26 cellular contexts compared by ENCODE assay signal in the genomic region with DNA sequence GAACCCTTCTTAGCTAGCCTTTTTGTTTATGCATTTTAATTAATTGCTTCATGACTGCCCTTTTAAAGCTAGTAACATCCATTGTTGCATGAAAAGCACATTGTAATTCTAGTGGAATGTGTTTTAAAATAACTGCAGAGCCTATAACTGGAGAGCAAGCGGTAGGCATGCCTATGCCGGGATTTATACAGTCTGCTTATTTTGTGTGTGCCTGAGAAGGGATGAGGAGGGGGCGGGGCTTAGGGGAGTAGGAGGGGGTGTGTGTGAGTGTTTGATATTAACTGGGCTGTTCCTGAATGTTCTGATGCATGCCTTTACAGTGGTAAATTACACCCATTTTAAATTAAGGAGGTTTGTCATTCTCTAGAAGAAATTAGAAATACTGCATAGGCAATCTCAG.
DNase-seq lines count a peak whose midpoint lies in the region; ATAC-seq and TF ChIP-seq lines count a peak whose summit lies in the region.
"Had no signal": no experiment of that assay in that cellular context is flagged by ENCODE, and none has a peak within 500 bp of the region (broad histone marks: within the 10 kb centered on the region; RNA-seq: fewer than 3 reads in every experiment).

No MANE protein-coding gene starts in this region.

- H3K4me1 ChIP-seq in HCT116 (ENCODE audit: control insufficient read depth in 1 of 2, insufficient read depth in 2 of 2, low read length in 2 of 2) = no peaks in the 10 kb centered on the region
- no peaks in the 10 kb centered on the region for H3K4me1 ChIP-seq in hepatocyte (ENCODE audit: insufficient read depth)
- H3K4me1 ChIP-seq: prostate gland had no signal

- CTCF ChIA-PET in HCT116 (lab: Charles Lee) = no interaction called here

- BruUV-seq in HCT116 (replicated peaks; lab: Mats Ljungman, UMichigan) = no TSS peak

- DNase-seq in AG08395 (ENCODE audit: low spot score) = peak; percentile 14
- no peak for DNase-seq in HCT116 (ENCODE audit: low read depth, low spot score)
- no peak for DNase-seq in endothelial cell (ENCODE audit: low spot score)
- DNase-seq in mesothelial cell of epicardium (ENCODE audit: low spot score in 2 of 2, unreplicated experiment in 2 of 2) = no peak
- no peak for DNase-seq in hepatocyte (ENCODE audit: low spot score)
- no peak for DNase-seq in activated CD4-positive, alpha-beta T cell treated with anti-CD3 and anti-CD28 coated beads, Interleukin-2, amount 50 U/mL, for 48 hours
- DNase-seq: activated CD8-positive, alpha-beta T cell treated with anti-CD3 and anti-CD28 coated beads, Interleukin-2, amount 10 ng/mL, durations not matched to agents 7 days and 5 days; activated T-cell treated with anti-CD3 and anti-CD28 coated beads, Interleukin-2, amount 50 U/mL, for 4 hours; CD4-positive, alpha-beta memory T cell; DMS79; GOT3; Kasumi-1; left cardiac atrium; midbrain; NCI-H1092; NCI-H526; SHP77; small intestine; stimulated activated CD4-positive, alpha-beta T cell treated with anti-CD3 and anti-CD28 coated beads, Interleukin-4, amount 100 ng/mL, for 1 hour; T-helper 17 cell had no signal

- H3K27me3 Mint-ChIP-seq in endothelial cell (ENCODE audit: unreplicated experiment) (peaks cover 9% of the 10 kb centered on the region), mesothelial cell of epicardium (ENCODE audit: low read depth) (no peaks in the 10 kb centered on the region)
- peaks cover 21% of the 10 kb centered on the region for H3K27me3 Mint-ChIP-seq in stimulated activated memory B cell treated with anti-CD40 and anti-IgM and Interleukin-4, amounts not matched to agents 10 μg/mL and 1 μg/mL and 100 μg/mL, for 72 hours
- H3K27me3 Mint-ChIP-seq: activated naive CD4-positive, alpha-beta T cell treated with anti-CD3 and anti-CD28 coated beads, Interleukin-2, amount 50 U/mL, for 24 hours; CD4-positive, alpha-beta memory T cell; T-helper 17 cell had no signal

- no peak overlapping the region for H3K27ac Mint-ChIP-seq in endothelial cell (ENCODE audit: unreplicated experiment)
- H3K27ac Mint-ChIP-seq in mesothelial cell of epicardium = peak overlapping the region; percentile 9
- no peak overlapping the region for H3K27ac Mint-ChIP-seq in stimulated activated memory B cell treated with anti-CD40 and anti-IgM and Interleukin-4, amounts not matched to agents 10 μg/mL and 1 μg/mL and 100 μg/mL, for 72 hours
- H3K27ac Mint-ChIP-seq: activated CD8-positive, alpha-beta T cell treated with anti-CD3 and anti-CD28 coated beads, Interleukin-2, amount 10 ng/mL, durations not matched to agents 7 days and 5 days; activated naive CD4-positive, alpha-beta T cell treated with anti-CD3 and anti-CD28 coated beads, Interleukin-2, amount 50 U/mL, for 24 hours; CD4-positive, alpha-beta memory T cell; T-helper 17 cell had no signal

- POLR2A ChIA-PET in HCT116 (lab: Charles Lee) = no interaction called here

- H3K4me3 Mint-ChIP-seq in endothelial cell (ENCODE audit: unreplicated experiment) = peak overlapping the region; percentile 29
- no peak overlapping the region for H3K4me3 Mint-ChIP-seq in mesothelial cell of epicardium
- no peak overlapping the region for H3K4me3 Mint-ChIP-seq in stimulated activated memory B cell treated with anti-CD40 and anti-IgM and Interleukin-4, amounts not matched to agents 10 μg/mL and 1 μg/mL and 100 μg/mL, for 72 hours
- H3K4me3 Mint-ChIP-seq: activated CD8-positive, alpha-beta T cell treated with anti-CD3 and anti-CD28 coated beads, Interleukin-2, amount 10 ng/mL, durations not matched to agents 7 days and 5 days; activated naive CD4-positive, alpha-beta T cell treated with anti-CD3 and anti-CD28 coated beads, Interleukin-2, amount 50 U/mL, for 24 hours; activated T-cell treated with anti-CD3 and anti-CD28 coated beads, Interleukin-2, amount 50 U/mL, for 4 hours; CD4-positive, alpha-beta memory T cell; neural crest cell; T-helper 17 cell had no signal

- H2AFZ ChIP-seq in HCT116 (ENCODE audit: low read depth, low read length, poor library complexity, severe bottlenecking) (no peak overlapping the region), hepatocyte (no peak overlapping the region)

- H3K36me3 ChIP-seq in HCT116 (ENCODE audit: control insufficient read depth in 1 of 2, insufficient read depth in 2 of 2, low read length in 2 of 2) (peaks cover 73 to 78% of the 10 kb centered on the region in 2 experiments), hepatocyte (replicated peaks; ENCODE audit: insufficient read depth, low read depth) (no peaks in the 10 kb centered on the region)
- H3K36me3 ChIP-seq: prostate gland had no signal

- RAD21 ChIA-PET in HCT116 (lab: Charles Lee; ENCODE audit: low non-redundant PET in 1 of 2, low total read pairs in 2 of 2, uncharacterized antibody in 2 of 2, unreplicated experiment in 2 of 2) = no interaction called here

- H3K4me3 ChIP-seq in HCT116 (replicated peaks in 1 of 2; ENCODE audit: low read depth in 1 of 2, low read length in 2 of 2) (no peak overlapping the region), hepatocyte (no peak overlapping the region)
- H3K4me3 ChIP-seq: prostate gland had no signal

- H3K9me3 Mint-ChIP-seq in endothelial cell (ENCODE audit: unreplicated experiment) = no peaks in the 10 kb centered on the region
- H3K9me3 Mint-ChIP-seq in mesothelial cell of epicardium = no peaks in the 10 kb centered on the region
- H3K9me3 Mint-ChIP-seq in stimulated activated memory B cell treated with anti-CD40 and anti-IgM and Interleukin-4, amounts not matched to agents 10 μg/mL and 1 μg/mL and 100 μg/mL, for 72 hours = no peaks in the 10 kb centered on the region
- H3K9me3 Mint-ChIP-seq: activated naive CD4-positive, alpha-beta T cell treated with anti-CD3 and anti-CD28 coated beads, Interleukin-2, amount 50 U/mL, for 24 hours; activated T-cell treated with anti-CD3 and anti-CD28 coated beads, Interleukin-2, amount 50 U/mL, for 4 hours had no signal

- H3K9me2 ChIP-seq in HCT116 (ENCODE audit: insufficient read depth) (no peaks in the 10 kb centered on the region), hepatocyte (replicated peaks; ENCODE audit: insufficient read depth) (no peaks in the 10 kb centered on the region)

- ATAC-seq in HCT116 (0 out of 2 replicates have a peak, but pooled peaks have one; percentile 39), HG02884 (IDR thresholded peaks at IDR 0.05; ENCODE audit: unreplicated experiment) (no peak)
- no peak for ATAC-seq in stimulated activated memory B cell treated with anti-CD40 and anti-IgM and Interleukin-4, amounts not matched to agents 10 μg/mL and 1 μg/mL and 100 μg/mL, for 72 hours
- ATAC-seq: activated CD8-positive, alpha-beta T cell treated with anti-CD3 and anti-CD28 coated beads, Interleukin-2, amount 10 ng/mL, durations not matched to agents 7 days and 5 days; activated T-cell treated with anti-CD3 and anti-CD28 coated beads, Interleukin-2, amount 50 U/mL, for 4 hours; left cardiac atrium; T-helper 17 cell had no signal

- H3K9me3 ChIP-seq in HCT116 (ENCODE audit: control insufficient read depth in 1 of 2, insufficient read depth in 1 of 2, low read depth in 1 of 2, low read length in 2 of 2) (no peaks in the 10 kb centered on the region), hepatocyte (ENCODE audit: low read depth) (no peaks in the 10 kb centered on the region)
- H3K9me3 ChIP-seq: prostate gland had no signal

- no peak for TF ChIP-seq POLR2A in HCT116 (IDR thresholded peaks at IDR 0.05; ENCODE audit: borderline replicate concordance, extremely low read depth, insufficient read depth, insufficient read length)

- H3K4me2 ChIP-seq in HCT116 (ENCODE audit: low read length) (no peak overlapping the region), hepatocyte (no peak overlapping the region)

- H4K20me1 ChIP-seq in HCT116 (ENCODE audit: insufficient read depth) = peaks cover 8% of the 10 kb centered on the region
- H4K20me1 ChIP-seq in hepatocyte (ENCODE audit: insufficient read depth, poor library complexity, severe bottlenecking) = no peaks in the 10 kb centered on the region

- H3K4me1 Mint-ChIP-seq in endothelial cell (ENCODE audit: unreplicated experiment) = peaks cover 32% of the 10 kb centered on the region
- H3K4me1 Mint-ChIP-seq in mesothelial cell of epicardium = peaks cover 11% of the 10 kb centered on the region
- H3K4me1 Mint-ChIP-seq in stimulated activated memory B cell treated with anti-CD40 and anti-IgM and Interleukin-4, amounts not matched to agents 10 μg/mL and 1 μg/mL and 100 μg/mL, for 72 hours = no peaks in the 10 kb centered on the region
- H3K4me1 Mint-ChIP-seq: activated naive CD4-positive, alpha-beta T cell treated with anti-CD3 and anti-CD28 coated beads, Interleukin-2, amount 50 U/mL, for 24 hours; CD4-positive, alpha-beta memory T cell; T-helper 17 cell had no signal

- no peaks in the 10 kb centered on the region for H3K27me3 ChIP-seq in HCT116 (ENCODE audit: insufficient read depth, low read length)
- H3K27me3 ChIP-seq in hepatocyte = no peaks in the 10 kb centered on the region

- H3K9ac ChIP-seq in HCT116 (ENCODE audit: low read length) = no peak overlapping the region

- TF ChIP-seq CTCF in HCT116 (IDR thresholded peaks at IDR 0.05 in 2 of 3, conservative IDR thresholded peaks at IDR 0.05 in 1 of 3; ENCODE audit: borderline replicate concordance in 1 of 3, insufficient read depth in 1 of 3, low read depth in 2 of 3, low read length in 2 of 3) = no peak
- no peak for TF ChIP-seq CTCF in endothelial cell (IDR thresholded peaks at IDR 0.05; ENCODE audit: unreplicated experiment)
- TF ChIP-seq CTCF in mesothelial cell of epicardium (IDR thresholded peaks at IDR 0.05; ENCODE audit: unreplicated experiment) = no peak
- TF ChIP-seq CTCF in hepatocyte (IDR thresholded peaks at IDR 0.05; ENCODE audit: poor library complexity) = no peak

- H3K27ac ChIP-seq in HCT116 (ENCODE audit: low read depth, low read length) (no peak overlapping the region), hepatocyte (no peak overlapping the region)
- H3K27ac ChIP-seq: prostate gland, VCaP had no signal

- no peak for TF ChIP-seq RAD21 in HCT116 (IDR thresholded peaks at IDR 0.05; ENCODE audit: low read depth)

- H3K79me2 ChIP-seq in HCT116 (ENCODE audit: insufficient read depth, low read length) (peaks cover 31% of the 10 kb centered on the region), hepatocyte (no peaks in the 10 kb centered on the region)

- WGBS in hepatocyte (ENCODE audit: low lambda C conversion rate, missing lambda C conversion rate) = 70% methylated on average over 3 of the region's 3 CpGs

- intact Hi-C loops in HCT116 (cut with micrococcal nuclease) = no loop called here

- H3K36me3 Mint-ChIP-seq in endothelial cell (ENCODE audit: low read depth, unreplicated experiment) = peaks cover 46% of the 10 kb centered on the region
- peaks cover 63% of the 10 kb centered on the region for H3K36me3 Mint-ChIP-seq in mesothelial cell of epicardium
- H3K36me3 Mint-ChIP-seq in stimulated activated memory B cell treated with anti-CD40 and anti-IgM and Interleukin-4, amounts not matched to agents 10 μg/mL and 1 μg/mL and 100 μg/mL, for 72 hours = no peaks in the 10 kb centered on the region

TF ChIP-seq in HCT116, 20 proteins besides CTCF, POLR2A, EP300 and RAD21 (continues in another document):
- TF ChIP-seq ZFX (IDR thresholded peaks at IDR 0.05) (no peak), POLR2AphosphoS5 (IDR thresholded peaks at IDR 0.05; ENCODE audit: low read depth, low read length) (no peak)
